Comparison of ENCODE assay signal across 8 cellular contexts in the genomic region with DNA sequence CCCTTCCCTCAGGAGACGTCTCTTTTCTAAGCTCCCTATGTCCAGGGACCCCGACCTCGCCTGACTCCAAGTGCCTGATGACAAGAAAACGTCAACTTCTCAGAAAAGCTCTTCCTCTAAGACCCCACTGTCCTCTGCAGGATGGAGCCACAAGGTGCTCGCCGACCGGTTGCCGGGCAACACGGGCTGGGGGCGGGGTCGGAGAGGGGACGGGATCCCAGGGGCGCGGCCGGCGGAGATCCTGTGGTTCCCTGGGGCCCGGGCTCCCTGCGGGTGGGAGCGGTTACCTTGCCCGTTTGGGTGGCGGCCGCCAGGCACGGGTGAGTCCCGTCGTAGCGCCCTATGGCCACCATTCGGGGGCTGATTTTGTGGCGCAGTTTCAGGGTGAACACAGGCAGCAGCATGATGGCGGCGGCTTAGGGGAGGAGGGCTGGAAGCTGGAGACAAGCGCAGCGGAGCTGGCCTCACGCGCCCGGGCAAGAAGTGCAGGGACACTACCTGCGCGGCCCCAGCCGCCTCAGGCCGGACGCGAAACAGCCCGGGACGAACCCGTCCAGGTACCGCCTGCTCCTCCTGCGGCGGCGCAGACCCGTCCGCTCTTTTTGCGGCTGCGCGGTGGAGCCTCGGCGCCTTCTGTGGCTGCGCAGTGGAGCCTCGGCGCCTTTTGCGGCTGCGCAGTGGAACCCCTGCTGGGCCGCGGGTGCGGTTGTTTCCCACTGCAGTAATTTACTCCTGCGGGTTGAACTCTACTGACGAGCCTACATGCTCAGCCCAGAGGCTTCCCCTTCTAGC. TPM values are rescaled to one million over a fixed set of nuclear protein-coding genes. Genes with fewer than 3 reads are reported as not detected.
A peak's percentile ranks its signal among the peaks of the same experiment; 100 is the strongest.
DNase-seq lines count a peak whose midpoint lies in the region; ATAC-seq and TF ChIP-seq lines count a peak whose summit lies in the region.

A gene with protein sequence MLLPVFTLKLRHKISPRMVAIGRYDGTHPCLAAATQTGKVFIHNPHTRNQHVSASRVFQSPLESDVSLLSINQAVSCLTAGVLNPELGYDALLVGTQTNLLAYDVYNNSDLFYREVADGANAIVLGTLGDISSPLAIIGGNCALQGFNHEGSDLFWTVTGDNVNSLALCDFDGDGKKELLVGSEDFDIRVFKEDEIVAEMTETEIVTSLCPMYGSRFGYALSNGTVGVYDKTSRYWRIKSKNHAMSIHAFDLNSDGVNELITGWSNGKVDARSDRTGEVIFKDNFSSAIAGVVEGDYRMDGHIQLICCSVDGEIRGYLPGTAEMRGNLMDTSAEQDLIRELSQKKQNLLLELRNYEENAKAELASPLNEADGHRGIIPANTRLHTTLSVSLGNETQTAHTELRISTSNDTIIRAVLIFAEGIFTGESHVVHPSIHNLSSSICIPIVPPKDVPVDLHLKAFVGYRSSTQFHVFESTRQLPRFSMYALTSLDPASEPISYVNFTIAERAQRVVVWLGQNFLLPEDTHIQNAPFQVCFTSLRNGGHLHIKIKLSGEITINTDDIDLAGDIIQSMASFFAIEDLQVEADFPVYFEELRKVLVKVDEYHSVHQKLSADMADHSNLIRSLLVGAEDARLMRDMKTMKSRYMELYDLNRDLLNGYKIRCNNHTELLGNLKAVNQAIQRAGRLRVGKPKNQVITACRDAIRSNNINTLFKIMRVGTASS (minus strand): TSS at position 566 of the 792 bp plus-strand sequence. CDS start 162 bp downstream, at position 404.

- no peaks in the 10 kb centered on the region for H3K9me3 ChIP-seq in mucosa of descending colon

- peak; percentile 87 for ATAC-seq in GM21528 (IDR thresholded peaks at IDR 0.05; ENCODE audit: low FRiP score, unreplicated experiment)
- ATAC-seq in mucosa of descending colon, result peak; percentile 98

- DNase-seq in DMS114 treated with DMSO at 0.1 percent for 48 hours (lab: John Stamatoyannopoulos, UW; ENCODE audit: unreplicated experiment), result peak; percentile 83
- peak; percentile 79 for DNase-seq in HuH-7.5 (ENCODE audit: low spot score)
- peak; percentile 85 for DNase-seq in OCI-M1 (lab: John Stamatoyannopoulos, UW)
- peak; percentile 91 for DNase-seq in activated T-cell treated with anti-CD3 and anti-CD28 coated beads for 48 hours (ENCODE audit: low read depth)
- peak; percentile 20 for DNase-seq in epithelial cell of prostate (ENCODE audit: low read depth, low spot score)
- DNase-seq in mucosa of descending colon, result peak; percentile 93 to 96 (median 95)
- peak; percentile 83 to 87 for DNase-seq in stimulated activated CD8-positive, alpha-beta memory T cell treated with anti-CD3 and anti-CD28 coated beads, Interleukin-4, amount 100 ng/mL, for 1 hour (ENCODE audit: low read depth in 2 of 2, low spot score in 1 of 2)

- no peak for TF ChIP-seq CTCF in mucosa of descending colon (IDR thresholded peaks at IDR 0.05)

- peaks cover 4% of the 10 kb centered on the region for H3K4me1 ChIP-seq in mucosa of descending colon (ENCODE audit: low read depth)

- H3K27ac ChIP-seq in epithelial cell of prostate, result peak within 1 kb of the TSS; percentile 79

- intact Hi-C loops in mucosa of descending colon (cut with DNase I, micrococcal nuclease), result loop anchor here in 1 of 2 donors (10.0 kb wide), 1 partner anchor 85 kb away; a partner anchor contains a TSS

- no peaks in the 10 kb centered on the region for H3K36me3 ChIP-seq in mucosa of descending colon (ENCODE audit: low read depth)

- H3K4me3 ChIP-seq in mucosa of descending colon, result peak within 1 kb of the TSS; percentile 78

RNA-seq across cellular contexts. Expression of the gene that starts here (rescaled TPM):
- 10 to 100 TPM; 26.9 to 33.4 (median 30.2) TPM for total RNA-seq in mucosa of descending colon

Comparison
In these comparisons a context has a peak if more than half of its experiments do, and no peak if none do; other contexts are left out.
1. Peak in every context shown above with its lines: DNase-seq, ATAC-seq, H3K4me3 ChIP-seq and H3K27ac ChIP-seq.
2. DNase-seq: peak in every context shown above with its lines; median percentile 95 in mucosa of descending colon; 91 in activated T-cell treated with anti-CD3 and anti-CD28 coated beads for 48 hours; 85 in OCI-M1; 85 in stimulated activated CD8-positive, alpha-beta memory T cell treated with anti-CD3 and anti-CD28 coated beads, Interleukin-4, amount 100 ng/mL, for 1 hour; 83 in DMS114 treated with DMSO at 0.1 percent for 48 hours; 79 in HuH-7.5; 20 in epithelial cell of prostate.